Comparison of ENCODE assay signal across 8 cellular contexts in the genomic region with DNA sequence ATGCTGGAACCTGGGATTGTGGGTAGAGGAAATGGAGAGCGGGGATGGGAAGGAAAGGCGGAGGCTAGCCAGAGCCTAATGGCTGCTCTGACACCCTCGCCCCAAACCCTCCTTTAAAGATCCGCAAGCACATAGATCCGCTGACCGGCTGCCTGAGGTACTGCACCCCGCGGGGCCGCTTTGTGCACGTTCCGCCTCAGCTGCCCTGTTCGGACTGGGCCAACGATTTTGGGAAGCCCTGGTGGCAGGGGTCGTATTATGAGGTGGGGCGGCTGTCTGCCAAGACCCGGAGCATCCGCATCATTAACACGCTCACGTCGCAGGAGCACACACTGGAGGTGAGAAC. TPM values are rescaled to one million over a fixed set of nuclear protein-coding genes. Genes with fewer than 3 reads are reported as not detected.
DNase-seq lines count a peak whose midpoint lies in the region; ATAC-seq, FAIRE-seq and TF ChIP-seq lines count a peak whose summit lies in the region.

No MANE protein-coding gene starts in this region.

- H3K4me3 ChIP-seq in A549: peak overlapping the region; percentile 69
- peak overlapping the region; percentile 78 for H3K4me3 ChIP-seq in GM12865 (ENCODE audit: low read depth, low read length)
- H3K4me3 ChIP-seq in duodenal mucosa (ENCODE audit: low read depth in 1 of 2, low read length in 2 of 2): peak overlapping the region; percentile 87 to 91
- H3K4me3 ChIP-seq in mesendoderm (ENCODE audit: low read length): peak overlapping the region; percentile 69

- H3K18ac ChIP-seq in mesendoderm (ENCODE audit: low read length): no peak overlapping the region

- H3K9ac ChIP-seq in duodenal mucosa (ENCODE audit: low read depth in 1 of 2, low read length in 2 of 2) (peak overlapping the region; percentile 78), mesendoderm (ENCODE audit: low read length) (peak overlapping the region; percentile 76)

- H3K9me3 ChIP-seq in A549 (no peaks in the 10 kb centered on the region), duodenal mucosa (ENCODE audit: control insufficient read depth in 1 of 2, low read length in 2 of 2) (no peaks in the 10 kb centered on the region)

- H3K4me2 ChIP-seq in A549 (peak overlapping the region; percentile 81), mesendoderm (ENCODE audit: low read length) (peak overlapping the region; percentile 89)

- ATAC-seq in A549: peak; percentile 39 to 55; a peak in 5 of 6 replicates

- no peak for TF ChIP-seq EP300 in A549 (IDR thresholded peaks at IDR 0.05)

- TF ChIP-seq CTCF in A549 (IDR thresholded peaks at IDR 0.05) (0 out of 3 replicates have a peak, but pooled peaks have one; percentile 13), GM12865 (IDR thresholded peaks at IDR 0.05; ENCODE audit: insufficient read depth, low read depth, low read length, missing control alignments) (peak; percentile 34)

- H3K4me1 ChIP-seq in A549: peaks cover 24% of the 10 kb centered on the region
- peaks cover 31 to 36% of the 10 kb centered on the region in 2 donors for H3K4me1 ChIP-seq in duodenal mucosa (ENCODE audit: control insufficient read depth in 1 of 2, insufficient read depth in 2 of 2, low read length in 2 of 2)
- H3K4me1 ChIP-seq in mesendoderm (ENCODE audit: control insufficient read depth, low read depth, low read length): peaks cover 7% of the 10 kb centered on the region

- H3K36me3 ChIP-seq in duodenal mucosa (ENCODE audit: control insufficient read depth in 1 of 2, insufficient read depth in 2 of 2, low read length in 2 of 2) (peaks cover 3 to 14% of the 10 kb centered on the region in 2 donors), mesendoderm (ENCODE audit: control insufficient read depth, insufficient read depth, low read length) (no peaks in the 10 kb centered on the region)

- FAIRE-seq in A549 (lab: Jason Lieb, UNC) (no peak), urothelium cell line (lab: Jason Lieb, UNC) (no peak), GM12891 (lab: Jason Lieb, UNC) (no peak)

- peak overlapping the region; percentile 77 for H2BK5ac ChIP-seq in mesendoderm (ENCODE audit: low read length)

- peak overlapping the region; percentile 93 for H3K56ac ChIP-seq in mesendoderm (ENCODE audit: low read length)

- H3K79me1 ChIP-seq in mesendoderm (ENCODE audit: low read length): peaks cover 6% of the 10 kb centered on the region

- POLR2A ChIA-PET in A549 (lab: Yijun Ruan, JAX): no interaction called here

- H2BK120ac ChIP-seq in mesendoderm (ENCODE audit: low read depth, low read length): no peak overlapping the region

- H3K23ac ChIP-seq in mesendoderm (ENCODE audit: low read length): no peak overlapping the region

- no peak overlapping the region for H4K5ac ChIP-seq in mesendoderm (ENCODE audit: low read length)

- TF ChIP-seq POLR2A in A549 (IDR thresholded peaks at IDR 0.05; ENCODE audit: low read length) (no peak), GM12891 (IDR thresholded peaks at IDR 0.05; ENCODE audit: low read depth, low read length) (no peak)

- H2BK15ac ChIP-seq in mesendoderm (replicated peaks; ENCODE audit: low read depth): no peak overlapping the region

- H2AK5ac ChIP-seq in mesendoderm (ENCODE audit: low read length): no peak overlapping the region

- DNase-seq in A549 (ENCODE audit: low read depth in 1 of 2, low spot score in 1 of 2) (peak; percentile 69), GM12865 (ENCODE audit: low read depth) (peak; percentile 68), SIG-M5 (lab: John Stamatoyannopoulos, UW) (peak; percentile 44), mesendoderm (peak; percentile 84), urothelium cell line (ENCODE audit: low spot score) (peak; percentile 49), cortex of kidney (lab: John Stamatoyannopoulos, UW) (no peak), GM12891 (ENCODE audit: insufficient read length, low spot score) (no peak)

- H3K27ac ChIP-seq in A549 (peak overlapping the region; percentile 91 to 98), duodenal mucosa (ENCODE audit: low read depth, low read length) (no peak overlapping the region), mesendoderm (ENCODE audit: low read depth, low read length) (no peak overlapping the region)

- H3K4ac ChIP-seq in mesendoderm (ENCODE audit: low read depth, low read length): no peak overlapping the region

- no peaks in the 10 kb centered on the region for H3K79me2 ChIP-seq in mesendoderm (ENCODE audit: control insufficient read depth, insufficient read depth, low read length)

- H4K8ac ChIP-seq in mesendoderm (ENCODE audit: low read depth, low read length): no peak overlapping the region

- WGBS in A549 (ENCODE audit: missing lambda C conversion rate): 22% methylated on average over 18 of the region's 20 CpGs
- no CpG with 5 or more reads among the region's 20 CpGs for WGBS in mesendoderm (ENCODE audit: extremely low coverage, insufficient coverage, low lambda C conversion rate)

- peak in 1 of 2 experiments; percentile 29; a peak in 3 of 5 replicates for TF ChIP-seq RAD21 in A549 (conservative IDR thresholded peaks at IDR 0.05 in 1 of 2, IDR thresholded peaks at IDR 0.05 in 1 of 2)

- CTCF ChIA-PET in A549 (lab: Yijun Ruan, JAX): interaction anchor here (1.0 to 14.5 kb wide), 11 partner anchors 15 to 201 kb away, joined by 3 to 339 read pairs (median 108); a partner anchor contains a TSS

- H3K27me3 ChIP-seq in duodenal mucosa (ENCODE audit: control insufficient read depth in 1 of 2, insufficient read depth in 2 of 2, low read length in 2 of 2) (no peaks in the 10 kb centered on the region), mesendoderm (ENCODE audit: insufficient read depth, low read length, poor library complexity) (peaks cover 2% of the 10 kb centered on the region)

TF ChIP-seq in A549, 52 proteins besides CTCF, POLR2A, EP300 and RAD21 (continues in another document):
- TF ChIP-seq, protein P1, sequence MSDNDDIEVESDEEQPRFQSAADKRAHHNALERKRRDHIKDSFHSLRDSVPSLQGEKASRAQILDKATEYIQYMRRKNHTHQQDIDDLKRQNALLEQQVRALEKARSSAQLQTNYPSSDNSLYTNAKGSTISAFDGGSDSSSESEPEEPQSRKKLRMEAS (IDR thresholded peaks at IDR 0.05): no peak
- TF ChIP-seq FOSL2 (IDR thresholded peaks at IDR 0.05): no peak
- no peak for TF ChIP-seq FOSL2 (CRISPR knock-in tag; IDR thresholded peaks at IDR 0.05)
- no peak for TF ChIP-seq HOXA7 (CRISPR knock-in tag; IDR thresholded peaks at IDR 0.05)
- TF ChIP-seq MAZ (IDR thresholded peaks at IDR 0.05; ENCODE audit: borderline replicate concordance, low read depth, low read length): no peak

TF ChIP-seq in GM12891, 5 proteins besides CTCF, POLR2A, EP300 and RAD21:
- TF ChIP-seq PAX5 (IDR thresholded peaks at IDR 0.05; ENCODE audit: insufficient read depth, low read length, severe bottlenecking) (no peak), TAF1 (IDR thresholded peaks at IDR 0.05; ENCODE audit: low read depth, low read length) (no peak), SPI1 (IDR thresholded peaks at IDR 0.05; ENCODE audit: low read depth, low read length) (no peak)

RNA-seq across cellular contexts. Expression of a gene that starts 0.7 kb away (rescaled TPM):
- 17.7 and 20.4 TPM in 2 replicates for polyA plus RNA-seq in A549 (2011; rRNA removed)
- polyA plus RNA-seq in A549 (2012; cell fraction: cytosol; rRNA removed): 15.8 and 19.3 TPM in 2 replicates
- 16.0 and 16.3 TPM in 2 replicates for polyA plus RNA-seq in A549 (2012; cell fraction: nucleus; rRNA removed)
- polyA plus RNA-seq in A549 (2017; fragmentation: RNase III; extraction: RNeasy Plus Mini Kit Qiagen cat#74134 plus additional on column Dnase treatment): 26.4 to 28.2 TPM (median 28.1 TPM) in 3 replicates
- polyA minus RNA-seq in A549 (2011; rRNA and poly(A)+ RNA removed): 10.9 and 13.0 TPM in 2 replicates
- 12.7 TPM for polyA plus RNA-seq in mesendoderm (2013, experiment 1 of 2)
- polyA plus RNA-seq in mesendoderm (2013, experiment 2 of 2): 13.3 TPM
- 3.7 TPM for polyA plus RNA-seq in GM12891 (2012; ENCODE audit: low read depth, missing spikeins)

RNA-seq across cellular contexts. Expression of a gene that starts 1.1 kb away (rescaled TPM):
- polyA plus RNA-seq in A549 (2011; rRNA removed) (98.9 and 102 TPM in 2 replicates), A549 (2017; fragmentation: RNase III; extraction: RNeasy Plus Mini Kit Qiagen cat#74134 plus additional on column Dnase treatment) (268 to 287 TPM (median 275 TPM) in 3 replicates)
- 518 TPM in 2 replicates for polyA plus RNA-seq in A549 (2012; cell fraction: cytosol; rRNA removed)
- 332 and 388 TPM in 2 replicates for polyA plus RNA-seq in A549 (2012; cell fraction: nucleus; rRNA removed)
- polyA minus RNA-seq in A549 (2011; rRNA and poly(A)+ RNA removed): 18.6 and 32.8 TPM in 2 replicates
- polyA plus RNA-seq in mesendoderm (2013, experiment 1 of 2): 35.8 TPM
- polyA plus RNA-seq in mesendoderm (2013, experiment 2 of 2): 33.4 TPM
- polyA plus RNA-seq in GM12891 (2012; ENCODE audit: low read depth, missing spikeins): 137 TPM

RNA-seq across cellular contexts. Expression of a gene that starts 3.6 kb away (rescaled TPM):
- polyA plus RNA-seq in A549 (2011; rRNA removed) (0.48 and 0.57 TPM in 2 replicates), A549 (2017; fragmentation: RNase III; extraction: RNeasy Plus Mini Kit Qiagen cat#74134 plus additional on column Dnase treatment) (0.17 to 0.73 TPM (median 0.33 TPM) in 3 replicates)
- 0.29 and 0.44 TPM in 2 replicates for polyA plus RNA-seq in A549 (2012; cell fraction: cytosol; rRNA removed)
- 11.6 and 16.8 TPM in 2 replicates for polyA plus RNA-seq in A549 (2012; cell fraction: nucleus; rRNA removed)
- 0.54 TPM in 1 of 2 replicates, not detected in the other for polyA minus RNA-seq in A549 (2011; rRNA and poly(A)+ RNA removed)
- polyA plus RNA-seq in mesendoderm (2013, experiment 1 of 2): 2.9 TPM
- polyA plus RNA-seq in mesendoderm (2013, experiment 2 of 2): 2.3 TPM
- 1.1 TPM for polyA plus RNA-seq in GM12891 (2012; ENCODE audit: low read depth, missing spikeins)

RNA-seq across cellular contexts. Expression of a gene that starts 24.4 kb away (rescaled TPM):
- 1.3 and 3.3 TPM in 2 replicates for polyA plus RNA-seq in A549 (2011; rRNA removed)
- 1.8 and 2.7 TPM in 2 replicates for polyA plus RNA-seq in A549 (2012; cell fraction: cytosol; rRNA removed)
- polyA plus RNA-seq in A549 (2012; cell fraction: nucleus; rRNA removed): 9.4 and 11.6 TPM in 2 replicates
- polyA plus RNA-seq in A549 (2017; fragmentation: RNase III; extraction: RNeasy Plus Mini Kit Qiagen cat#74134 plus additional on column Dnase treatment): 7.6 to 10.2 TPM (median 8.8 TPM) in 3 replicates
- 10.8 and 14.7 TPM in 2 replicates for polyA minus RNA-seq in A549 (2011; rRNA and poly(A)+ RNA removed)
- polyA plus RNA-seq in mesendoderm (2013, experiment 1 of 2): 1.9 TPM
- polyA plus RNA-seq in mesendoderm (2013, experiment 2 of 2): 1.8 TPM
- polyA plus RNA-seq in GM12891 (2012; ENCODE audit: low read depth, missing spikeins): 13.5 TPM

RNA-seq across cellular contexts. Expression of a gene that starts 30.1 kb away (rescaled TPM):
- polyA plus RNA-seq in A549 (2011; rRNA removed) (56.3 and 69.7 TPM in 2 replicates), A549 (2017; fragmentation: RNase III; extraction: RNeasy Plus Mini Kit Qiagen cat#74134 plus additional on column Dnase treatment) (88.0 to 113 TPM (median 111 TPM) in 3 replicates)
- polyA plus RNA-seq in A549 (2012; cell fraction: cytosol; rRNA removed): 65.2 and 89.0 TPM in 2 replicates
- 224 and 249 TPM in 2 replicates for polyA plus RNA-seq in A549 (2012; cell fraction: nucleus; rRNA removed)
- polyA minus RNA-seq in A549 (2011; rRNA and poly(A)+ RNA removed): 139 and 156 TPM in 2 replicates
- 10.2 TPM for polyA plus RNA-seq in mesendoderm (2013, experiment 1 of 2)
- polyA plus RNA-seq in mesendoderm (2013, experiment 2 of 2): 10.2 TPM
- 76.4 TPM for polyA plus RNA-seq in GM12891 (2012; ENCODE audit: low read depth, missing spikeins)

Comparison
In these comparisons a context has a peak if more than half of its experiments do, and no peak if none do; other contexts are left out.
1. DNase-seq: peak in A549 (2 of 2), GM12865 (single experiment), SIG-M5 (single experiment), mesendoderm (single experiment) and urothelium cell line (single experiment); none in cortex of kidney (single experiment) and GM12891 (single experiment).
2. H3K27ac ChIP-seq: peak in A549 (2 of 2); none in duodenal mucosa (single experiment) and mesendoderm (single experiment).
3. Peak in every context shown above with its lines, with median percentiles within 50 percentile points of each other: H3K4me3 ChIP-seq.